In the genomic region with DNA sequence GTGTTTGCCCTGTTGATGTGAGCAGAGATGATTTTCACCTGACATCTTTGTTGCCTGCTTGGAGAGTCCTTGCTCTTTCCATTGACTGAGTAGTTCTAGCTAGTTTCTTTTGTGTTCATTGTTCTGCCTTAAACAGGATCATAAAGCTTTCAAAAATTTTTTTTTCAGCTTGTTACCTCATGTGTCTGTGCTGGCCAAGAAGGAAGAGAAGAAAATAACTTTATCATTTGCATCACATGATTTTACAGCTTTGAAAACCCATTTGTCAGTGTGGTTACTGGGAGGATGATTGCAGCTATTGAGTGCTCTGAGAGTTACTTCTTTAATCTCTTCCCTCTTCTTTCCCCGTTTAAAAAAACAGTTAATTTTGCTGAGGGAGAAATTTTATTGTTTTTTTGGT, we compare ENCODE assay signal across 12 cellular contexts. TPM values are rescaled to one million over a fixed set of nuclear protein-coding genes. Genes with fewer than 3 reads are reported as not detected.
DNase-seq lines count a peak whose midpoint lies in the region; ATAC-seq and TF ChIP-seq lines count a peak whose summit lies in the region.
"Had no signal": no experiment of that assay in that cellular context is flagged by ENCODE, and none has a peak within 500 bp of the region (broad histone marks: within the 10 kb centered on the region; RNA-seq: fewer than 3 reads in every experiment).

No MANE protein-coding gene starts in this region.

- H3K4me3 Mint-ChIP-seq in T-cell, result peak overlapping the region in 1 of 3 donors; percentile 1

- POLR2A ChIA-PET in T-cell (lab: Charles Lee) (interaction anchor here (0.6 to 1.6 kb wide), 7 partner anchors 10 to 17 kb away, joined by 3 to 4 read pairs (median 4); no protein-coding TSS in a partner anchor), GM10248 (lab: Yijun Ruan, JAX) (interaction anchor here (0.9 kb wide), 1 partner anchor 16 kb away, joined by 3 read pairs; a partner anchor contains a TSS)

- H3K4me1 ChIP-seq in hepatocyte (ENCODE audit: insufficient read depth), result peaks cover 50% of the 10 kb centered on the region
- H3K4me1 ChIP-seq in thyroid gland, result peaks cover 54 to 79% of the 10 kb centered on the region in 2 donors

- ATAC-seq in T-cell (replicated peaks in 1 of 4) (peak in 3 of 4 experiments; percentile 33 to 72 (median 48)), HG02588 (IDR thresholded peaks at IDR 0.05; ENCODE audit: unreplicated experiment) (no peak)

- no peaks in the 10 kb centered on the region for H3K9me3 Mint-ChIP-seq in T-cell

- H3K9me2 ChIP-seq in hepatocyte (replicated peaks; ENCODE audit: insufficient read depth), result no peaks in the 10 kb centered on the region

- peaks cover 75 to 79% (median 76%) of the 10 kb centered on the region in 3 donors for H3K4me1 Mint-ChIP-seq in T-cell

- CTCF ChIA-PET in T-cell (lab: Charles Lee) (interaction anchor here (0.7 to 1.5 kb wide), 4 partner anchors 16 to 518 kb away, joined by 3 to 4 read pairs (median 3); a partner anchor contains a TSS), GM10248 (lab: Yijun Ruan, JAX) (interaction anchor here (1.3 to 3.9 kb wide), 5 partner anchors 9 to 21 kb away, joined by 5 to 15 read pairs (median 8); no protein-coding TSS in a partner anchor)

- no peak overlapping the region for H3K27ac ChIP-seq in hepatocyte
- peak overlapping the region; percentile 3 to 43 (median 17) for H3K27ac ChIP-seq in thyroid gland

- H4K20me1 ChIP-seq in hepatocyte (ENCODE audit: insufficient read depth, poor library complexity, severe bottlenecking), result peaks cover 78% of the 10 kb centered on the region

- no peaks in the 10 kb centered on the region for H3K27me3 Mint-ChIP-seq in T-cell

- peak overlapping the region; percentile 65 to 68 for H3K27ac Mint-ChIP-seq in T-cell

- intact Hi-C loops in thyroid gland (cut with DNase I), result no loop called here

- no peaks in the 10 kb centered on the region for H3K9me3 ChIP-seq in hepatocyte (ENCODE audit: low read depth)
- H3K9me3 ChIP-seq in thyroid gland, result no peaks in the 10 kb centered on the region

- H3K36me3 ChIP-seq in hepatocyte (replicated peaks; ENCODE audit: insufficient read depth, low read depth) (no peaks in the 10 kb centered on the region), thyroid gland (peaks cover 0 to 6% of the 10 kb centered on the region in 2 donors)

- WGBS in hepatocyte (ENCODE audit: low lambda C conversion rate, missing lambda C conversion rate), result 31% methylated on average over 1 of the region's 1 CpG
- 15 to 21% methylated on average over 1 of the region's 1 CpG for WGBS in thyroid gland, 2 donors

- no peak for TF ChIP-seq POLR2A in thyroid gland (IDR thresholded peaks at IDR 0.05)

- TF ChIP-seq CTCF in hepatocyte (IDR thresholded peaks at IDR 0.05; ENCODE audit: poor library complexity) (no peak), thyroid gland (IDR thresholded peaks at IDR 0.05) (no peak), GM10248 (IDR thresholded peaks at IDR 0.05; ENCODE audit: control extremely low read depth, extremely low read depth, low read depth, missing control alignments) (no peak)

- H3K79me2 ChIP-seq in hepatocyte, result peaks cover 100% of the 10 kb centered on the region

- H3K36me3 Mint-ChIP-seq in T-cell, result peaks cover 15% of the 10 kb centered on the region

- DNase-seq in SIG-M5 treated with dmso at 0.1 percent for 504 hours (lab: John Stamatoyannopoulos, UW; ENCODE audit: unreplicated experiment), result peak; percentile 19
- DNase-seq in SIG-M5 (lab: John Stamatoyannopoulos, UW), result no peak
- no peak for DNase-seq in T-cell
- DNase-seq in hepatocyte (ENCODE audit: low spot score), result no peak
- no peak for DNase-seq in thyroid gland
- DNase-seq in DMS 273 (lab: John Stamatoyannopoulos, UW; ENCODE audit: unreplicated experiment), result no peak
- DNase-seq in GM10248 (ENCODE audit: extremely low spot score), result no peak
- DNase-seq: HCEC 1CT; kidney; NCI-H2227 treated with DMSO at 0.1 percent for 48 hours; stimulated activated CD4-positive, alpha-beta T cell treated with anti-CD3 and anti-CD28 coated beads, Interleukin-4, amount 100 ng/mL, for 4 hours had no signal

- H2AFZ ChIP-seq in hepatocyte, result no peak overlapping the region

- H3K27me3 ChIP-seq in hepatocyte, result no peaks in the 10 kb centered on the region
- no peaks in the 10 kb centered on the region for H3K27me3 ChIP-seq in thyroid gland

- peak overlapping the region; percentile 22 for H3K4me2 ChIP-seq in hepatocyte

- H3K4me3 ChIP-seq in hepatocyte (no peak overlapping the region), thyroid gland (replicated peaks in 1 of 3) (no peak overlapping the region)

RNA-seq across cellular contexts. Expression of a gene that starts 16.0 kb away (rescaled TPM):
- total RNA-seq in T-cell (10 to 100 TPM; 21.5 to 26.2 (median 22.2) TPM), hepatocyte (51.0 and 54.9 TPM in 2 replicates), thyroid gland (100 to 1,000 TPM in 1 of 4 donors, 10 to 100 TPM in 3; 61.8 to 103 (median 76.8) TPM)
- polyA plus RNA-seq in hepatocyte, result 44.6 and 50.1 TPM in 2 replicates
